10 cellular contexts compared by ENCODE assay signal in genomic region chr2:64860321-64860751, GRCh38.
DNase-seq lines count a peak whose midpoint lies in the region; ATAC-seq and TF ChIP-seq lines count a peak whose summit lies in the region.
"Had no signal": no experiment of that assay in that cellular context is flagged by ENCODE, and none has a peak within 500 bp of the region (broad histone marks: within the 10 kb centered on the region; RNA-seq: fewer than 3 reads in every experiment).

No MANE protein-coding gene starts in this region.

- peak; percentile 33 for ATAC-seq in GM21515 (IDR thresholded peaks at IDR 0.05; ENCODE audit: unreplicated experiment)
- no peak for ATAC-seq in PC-3
- no peak for ATAC-seq in lower lobe of right lung
- ATAC-seq: activated CD8-positive, alpha-beta T cell treated with anti-CD3 and anti-CD28 coated beads for 36 hours had no signal

- H3K27ac ChIP-seq in ACC112 (ENCODE audit: low read depth, low read length) (peak overlapping the region; percentile 79), PC-3 (ENCODE audit: low read length) (peak overlapping the region; percentile 75), lower lobe of right lung (peak overlapping the region; percentile 97)

- POLR2A ChIA-PET in PC-3 (lab: Charles Lee; ENCODE audit: unreplicated experiment) = no interaction called here

- H3K9ac ChIP-seq in PC-3 (ENCODE audit: low read length) = no peak overlapping the region

- no peaks in the 10 kb centered on the region for H4K20me1 ChIP-seq in PC-3 (ENCODE audit: low read length)

- peak overlapping the region; percentile 83; the same call in 1 of the 2 replicates for H3K4me2 ChIP-seq in PC-3 (ENCODE audit: low read length)

- no peaks in the 10 kb centered on the region for H3K9me3 ChIP-seq in PC-3 (ENCODE audit: low read length)
- H3K9me3 ChIP-seq in lower lobe of right lung = no peaks in the 10 kb centered on the region
- H3K9me3 ChIP-seq: BE2C had no signal

- no peaks in the 10 kb centered on the region for H3F3A ChIP-seq in PC-3 (ENCODE audit: low read length, unreplicated experiment)

- DNase-seq in PC-3 (no peak), lower lobe of right lung (no peak), NCI-H510A treated with DMSO at 0.1 percent for 48 hours (lab: John Stamatoyannopoulos, UW) (no peak), GM03348 (ENCODE audit: low spot score) (no peak), NCI-H1930 (lab: John Stamatoyannopoulos, UW) (no peak), dermis blood vessel endothelial cell (no peak)
- DNase-seq: activated CD8-positive, alpha-beta T cell treated with anti-CD3 and anti-CD28 coated beads for 36 hours; BE2C had no signal

- no peaks in the 10 kb centered on the region for H3K9me2 ChIP-seq in PC-3 (replicated peaks; ENCODE audit: low read length)

- H3K4me1 ChIP-seq in ACC112 (ENCODE audit: control insufficient read depth, insufficient read depth, low read length, unreplicated experiment) = peaks cover 46% of the 10 kb centered on the region
- peaks cover 36% of the 10 kb centered on the region for H3K4me1 ChIP-seq in PC-3 (ENCODE audit: insufficient read depth, low read length)
- peaks cover 39% of the 10 kb centered on the region for H3K4me1 ChIP-seq in lower lobe of right lung

- H3K79me2 ChIP-seq in ACC112 (ENCODE audit: control insufficient read depth, insufficient read depth, low read length, unreplicated experiment) (no peaks in the 10 kb centered on the region), PC-3 (ENCODE audit: low read length) (no peaks in the 10 kb centered on the region)

- intact Hi-C loops in PC-3 (cut with micrococcal nuclease) = no loop called here
- intact Hi-C loops in lower lobe of right lung (cut with DNase I) = loop anchor here (10.0 kb wide), 2 partner anchors 216 to 276 kb away; no protein-coding TSS in a partner anchor

- no peaks in the 10 kb centered on the region for H3K27me3 ChIP-seq in ACC112 (ENCODE audit: insufficient read depth, low read length)
- no peaks in the 10 kb centered on the region for H3K27me3 ChIP-seq in PC-3 (ENCODE audit: low read length)
- H3K27me3 ChIP-seq in lower lobe of right lung (ENCODE audit: low read depth) = no peaks in the 10 kb centered on the region
- H3K27me3 ChIP-seq: BE2C had no signal

- H2AFZ ChIP-seq in ACC112 (ENCODE audit: low read length, unreplicated experiment) (no peak overlapping the region), PC-3 (ENCODE audit: low read length) (peak overlapping the region; percentile 56; the same call in 1 of the 2 replicates)

- no peaks in the 10 kb centered on the region for H3K36me3 ChIP-seq in ACC112 (ENCODE audit: insufficient read depth, low read length)
- H3K36me3 ChIP-seq in PC-3 (ENCODE audit: low read depth, low read length) = no peaks in the 10 kb centered on the region
- no peaks in the 10 kb centered on the region for H3K36me3 ChIP-seq in lower lobe of right lung
- H3K36me3 ChIP-seq: BE2C had no signal

- no peak for TF ChIP-seq CTCF in PC-3 (conservative IDR thresholded peaks at IDR 0.05; ENCODE audit: low read depth, low read length)
- TF ChIP-seq CTCF in lower lobe of right lung (IDR thresholded peaks at IDR 0.05) = no peak

- CTCF ChIA-PET in PC-3 (lab: Charles Lee) = no interaction called here

- TSS peak; percentile 80 for BruUV-seq in PC-3 (replicated peaks; lab: Mats Ljungman, UMichigan)

- H3K4me3 ChIP-seq in ACC112 (ENCODE audit: low read depth, low read length) (peak overlapping the region; percentile 40), PC-3 (ENCODE audit: low read length) (no peak overlapping the region), lower lobe of right lung (peak overlapping the region; percentile 51)
